ENCODE assay signal across 1 cellular context in genomic region chr15:37107754-37108724, GRCh38.
TF ChIP-seq lines count a peak whose summit lies in the region.

No MANE protein-coding gene starts in this region.

TF ChIP-seq in H1, 55 proteins besides CTCF, POLR2A, EP300 and RAD21:
- no peak for TF ChIP-seq KDM4A (IDR thresholded peaks at IDR 0.05; ENCODE audit: low read depth, low read length, severe bottlenecking)
- peak; percentile 70; the same call in 1 of the 2 replicates for TF ChIP-seq CBX8 (IDR thresholded peaks at IDR 0.05; ENCODE audit: borderline replicate concordance, low read depth, low read length)
- no peak for TF ChIP-seq PHF8 (conservative IDR thresholded peaks at IDR 0.05; ENCODE audit: low read depth, low read length)
- no peak for TF ChIP-seq KDM5A (IDR thresholded peaks at IDR 0.05; ENCODE audit: low read length)
- TF ChIP-seq CEBPB (IDR thresholded peaks at IDR 0.05; ENCODE audit: low read depth, low read length): no peak
- TF ChIP-seq ATF2 (IDR thresholded peaks at IDR 0.05; ENCODE audit: low read length): no peak
- TF ChIP-seq ZNF274 (IDR thresholded peaks at IDR 0.05; ENCODE audit: borderline replicate concordance, extremely low read depth, low read length): no peak
- peak; percentile 30 for TF ChIP-seq SUZ12 (IDR thresholded peaks at IDR 0.05; ENCODE audit: low read length)
- no peak for TF ChIP-seq CREB1 (IDR thresholded peaks at IDR 0.05)
- no peak for TF ChIP-seq CHD2 (IDR thresholded peaks at IDR 0.05; ENCODE audit: low read length)
- no peak for TF ChIP-seq CTBP2 (IDR thresholded peaks at IDR 0.05; ENCODE audit: borderline replicate concordance, insufficient read depth, insufficient read length, low read length)
- TF ChIP-seq, protein P1, sequence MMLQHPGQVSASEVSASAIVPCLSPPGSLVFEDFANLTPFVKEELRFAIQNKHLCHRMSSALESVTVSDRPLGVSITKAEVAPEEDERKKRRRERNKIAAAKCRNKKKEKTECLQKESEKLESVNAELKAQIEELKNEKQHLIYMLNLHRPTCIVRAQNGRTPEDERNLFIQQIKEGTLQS (IDR thresholded peaks at IDR 0.05; ENCODE audit: insufficient read depth, low read depth, low read length): no peak
- no peak for TF ChIP-seq SAP30 (IDR thresholded peaks at IDR 0.05; ENCODE audit: insufficient read depth, insufficient replicate concordance, low read length)
- no peak for TF ChIP-seq SRF (IDR thresholded peaks at IDR 0.05; ENCODE audit: low read depth, low read length)
- no peak for TF ChIP-seq TAF7 (optimal IDR thresholded peaks at IDR 0.05; ENCODE audit: borderline replicate concordance, low read depth, low read length)
- TF ChIP-seq TEAD4 (IDR thresholded peaks at IDR 0.05; ENCODE audit: low read depth, low read length): no peak
- no peak for TF ChIP-seq TCF12 (IDR thresholded peaks at IDR 0.05; ENCODE audit: low read depth, low read length)
- peak; percentile 73 for TF ChIP-seq RNF2 (IDR thresholded peaks at IDR 0.05; ENCODE audit: borderline replicate concordance, low read depth, low read length, missing control alignments, poor library complexity, severe bottlenecking)
